Comparison of ENCODE assay signal across 28 cellular contexts in genomic region chr1:83808536-83808935, GRCh38.
"Had no signal": no experiment of that assay in that cellular context is flagged by ENCODE, and none has a peak within 500 bp of the region (broad histone marks: within the 10 kb centered on the region; RNA-seq: fewer than 3 reads in every experiment).

No MANE protein-coding gene starts in this region.

- H3K36me3 ChIP-seq: colonic mucosa, esophagus muscularis mucosa, esophagus squamous epithelium, gastrocnemius medialis, gastroesophageal sphincter, heart left ventricle, heart right ventricle had no signal

- H3K27ac ChIP-seq: colonic mucosa, coronary artery, dorsolateral prefrontal cortex, epithelial cell of prostate, esophagus muscularis mucosa, esophagus squamous epithelium, foreskin keratinocyte, gastrocnemius medialis, gastroesophageal sphincter, heart left ventricle, heart right ventricle had no signal

- DNase-seq: colonic mucosa; cortex of kidney; dermis blood vessel endothelial cell; dorsolateral prefrontal cortex; effector CD4-positive, alpha-beta T cell; effector CD8-positive, alpha-beta T cell; effector memory CD4-positive, alpha-beta T cell; effector memory CD8-positive, alpha-beta T cell; endodermal cell; erythroblast; esophagus squamous epithelium; foreskin fibroblast; foreskin keratinocyte; foreskin melanocyte; gastrocnemius medialis; glutamatergic neuron; head of caudate nucleus; heart left ventricle; heart right ventricle had no signal

- ATAC-seq: effector memory CD8-positive, alpha-beta T cell; esophagus mucosa; foreskin keratinocyte; gastrocnemius medialis; gastroesophageal sphincter; heart left ventricle; heart right ventricle had no signal

- FAIRE-seq: colon, endometrium, endothelial cell of umbilical vein, frontal cortex had no signal

- H3K27me3 ChIP-seq: colonic mucosa, dorsolateral prefrontal cortex, esophagus muscularis mucosa, esophagus squamous epithelium, foreskin keratinocyte, gastrocnemius medialis, gastroesophageal sphincter, heart left ventricle, heart right ventricle had no signal

- H3K4me1 ChIP-seq: colonic mucosa, esophagus muscularis mucosa, esophagus squamous epithelium, foreskin keratinocyte, gastrocnemius medialis, gastroesophageal sphincter, heart left ventricle, heart right ventricle had no signal

- H3K4me3 ChIP-seq: colonic mucosa, coronary artery, dorsolateral prefrontal cortex, esophagus muscularis mucosa, esophagus squamous epithelium, gastrocnemius medialis, gastroesophageal sphincter, heart left ventricle, heart right ventricle had no signal

- H3K9me3 ChIP-seq: colonic mucosa, esophagus muscularis mucosa, esophagus squamous epithelium, gastrocnemius medialis, gastroesophageal sphincter, heart left ventricle, heart right ventricle had no signal
